Comparison of ENCODE assay signal across 27 cellular contexts in genomic region chr4:40971346-40971745, GRCh38.
"Had no signal": no experiment of that assay in that cellular context is flagged by ENCODE, and none has a peak within 500 bp of the region (broad histone marks: within the 10 kb centered on the region; RNA-seq: fewer than 3 reads in every experiment).

No MANE protein-coding gene starts in this region.

- H3K36me3 ChIP-seq: neural progenitor cell, ovary, right lobe of liver, sigmoid colon, thoracic aorta, vagina had no signal

- H3K27ac ChIP-seq: neural progenitor cell, ovary, parathyroid adenoma, psoas muscle, right lobe of liver, sigmoid colon, stomach, thoracic aorta, tibial nerve, upper lobe of left lung, vagina had no signal

- H2AFZ ChIP-seq: neural progenitor cell, parathyroid adenoma had no signal

- H3K27me3 ChIP-seq: neural progenitor cell, ovary, right lobe of liver, sigmoid colon, stomach, thyroid gland, tibial nerve, upper lobe of left lung, vagina had no signal

- H3K79me2 ChIP-seq: parathyroid adenoma had no signal

- H3K9me3 ChIP-seq: ovary, psoas muscle, right lobe of liver, sigmoid colon, stomach, thoracic aorta, thyroid gland, tibial nerve, upper lobe of left lung, vagina had no signal

- ATAC-seq: naive thymus-derived CD8-positive, alpha-beta T cell; natural killer cell treated with Interleukin-12 subunit alpha and Interleukin-12 subunit beta and Interleukin-15 and Interleukin-18, amount 100 ng/mL, for 72 hours; psoas muscle; right cardiac atrium; right lobe of liver; stimulated activated effector memory CD8-positive, alpha-beta T cell treated with anti-CD3 and anti-CD28 coated beads, Interleukin-12 subunit alpha, Interleukin-12 subunit beta, amount 100 ng/mL, for 72 hours; stimulated activated naive B cell treated with anti-CD40 and anti-IgM and Interleukin-4, amounts not matched to agents 10 μg/mL and 1 μg/mL and 100 μg/mL, for 72 hours had no signal

- H3K4me3 ChIP-seq: neural progenitor cell, ovary, psoas muscle, right lobe of liver, sigmoid colon, stomach, thoracic aorta, thyroid gland, tibial nerve, upper lobe of left lung, vagina had no signal

- DNase-seq: naive thymus-derived CD8-positive, alpha-beta T cell; nephron progenitor cell; occipital lobe; ovary; posterior cingulate gyrus; psoas muscle; right cardiac atrium; right lobe of liver; sigmoid colon; small intestine; stimulated activated CD4-positive, alpha-beta T cell treated with anti-CD3 and anti-CD28 coated beads, Interleukin-15, amount 100 ng/mL, for 24 hours; stimulated activated CD4-positive, alpha-beta T cell treated with anti-CD3 and anti-CD28 coated beads, Interleukin-2, amount 100 ng/mL, for 24 hours; stimulated activated CD4-positive, alpha-beta T cell treated with anti-CD3 and anti-CD28 coated beads, Interleukin-2, amount 100 ng/mL, for 48 hours; stimulated activated CD4-positive, alpha-beta T cell treated with anti-CD3 and anti-CD28 coated beads, Interleukin-4, amount 100 ng/mL, for 24 hours; stimulated activated naive B cell treated with anti-CD40 and anti-IgM and Interleukin-4, amounts not matched to agents 10 μg/mL and 1 μg/mL and 100 μg/mL, for 72 hours; stimulated activated naive CD4-positive, alpha-beta T cell treated with Interleukin-2 at 50 U/mL for 16 hours; stomach; thyroid gland; trophoblast cell; upper lobe of left lung had no signal

- H3K9ac ChIP-seq: neural progenitor cell, parathyroid adenoma had no signal

- H3K4me2 ChIP-seq: neural progenitor cell had no signal
